ENCODE assay signal across 1 cellular context in genomic region chr7:104010052-104010909, GRCh38.
TF ChIP-seq lines count a peak whose summit lies in the region.

No MANE protein-coding gene starts in this region.

TF ChIP-seq in HepG2, 621 proteins besides CTCF, POLR2A, EP300 and RAD21 (continues in another document):
- TF ChIP-seq ATF4 (CRISPR knock-in tag; IDR thresholded peaks at IDR 0.05) (peak in 1 of 2 experiments; percentile 88; a peak in 2 of 4 replicates), ZNF570 (CRISPR knock-in tag; IDR thresholded peaks at IDR 0.05; ENCODE audit: borderline replicate concordance) (no peak), ZMYM3 (CRISPR knock-in tag; IDR thresholded peaks at IDR 0.05) (peak; percentile 32; the same call in 1 of the 2 replicates), ZSCAN9 (CRISPR knock-in tag; IDR thresholded peaks at IDR 0.05; ENCODE audit: borderline replicate concordance) (peak; percentile 15; the same call in 1 of the 2 replicates), HNF1B (CRISPR knock-in tag; IDR thresholded peaks at IDR 0.05) (peak; percentile 87), ZNF44 (CRISPR knock-in tag; IDR thresholded peaks at IDR 0.05) (0 out of 2 replicates have a peak, but pooled peaks have one; percentile 22), ZNF713 (CRISPR knock-in tag; IDR thresholded peaks at IDR 0.05) (no peak), ZNF263 (CRISPR knock-in tag; IDR thresholded peaks at IDR 0.05) (peak; percentile 68; the same call in 1 of the 2 replicates), ZSCAN30 (CRISPR knock-in tag; IDR thresholded peaks at IDR 0.05) (0 out of 2 replicates have a peak, but pooled peaks have one; percentile 70), ZNF331 (CRISPR knock-in tag; IDR thresholded peaks at IDR 0.05) (0 out of 2 replicates have a peak, but pooled peaks have one; percentile 34), JUNB (CRISPR knock-in tag; IDR thresholded peaks at IDR 0.05; ENCODE audit: borderline replicate concordance) (peak; percentile 47; the same call in 1 of the 2 replicates), CBFB (CRISPR knock-in tag; IDR thresholded peaks at IDR 0.05) (no peak), NCOA2 (CRISPR knock-in tag; IDR thresholded peaks at IDR 0.05) (peak; percentile 35; the same call in 1 of the 2 replicates), NR2F6 (IDR thresholded peaks at IDR 0.05) (peak; percentile 75; the same call in 1 of the 2 replicates), NR2F6 (CRISPR knock-in tag; IDR thresholded peaks at IDR 0.05) (0 out of 2 replicates have a peak, but pooled peaks have one; percentile 38), CEBPG (CRISPR knock-in tag; IDR thresholded peaks at IDR 0.05) (peak; percentile 70), NFIB (CRISPR knock-in tag; IDR thresholded peaks at IDR 0.05; ENCODE audit: borderline replicate concordance) (no peak), GFI1 (CRISPR knock-in tag; IDR thresholded peaks at IDR 0.05; ENCODE audit: borderline replicate concordance) (peak; percentile 30; the same call in 1 of the 2 replicates), FOXA3 (CRISPR knock-in tag; IDR thresholded peaks at IDR 0.05) (peak; percentile 46), ZNF235 (CRISPR knock-in tag; IDR thresholded peaks at IDR 0.05; ENCODE audit: borderline replicate concordance) (no peak), ARID5B (CRISPR knock-in tag; IDR thresholded peaks at IDR 0.05) (peak; percentile 66), POLR2G (IDR thresholded peaks at IDR 0.05; ENCODE audit: low read depth, low read length) (peak; percentile 60), RARA (CRISPR knock-in tag; IDR thresholded peaks at IDR 0.05) (peak; percentile 79; the same call in 1 of the 2 replicates), MED1 (CRISPR knock-in tag; IDR thresholded peaks at IDR 0.05) (peak; percentile 23; the same call in 1 of the 2 replicates), ZSCAN25 (CRISPR knock-in tag; IDR thresholded peaks at IDR 0.05) (no peak), ZNF136 (CRISPR knock-in tag; IDR thresholded peaks at IDR 0.05; ENCODE audit: low read depth) (no peak), ERF (CRISPR knock-in tag; IDR thresholded peaks at IDR 0.05) (peak; percentile 27; the same call in 1 of the 2 replicates), ZBTB7A (CRISPR knock-in tag; IDR thresholded peaks at IDR 0.05) (no peak), ZFAT (CRISPR knock-in tag; conservative IDR thresholded peaks at IDR 0.05) (no peak), TCF7 (IDR thresholded peaks at IDR 0.05; ENCODE audit: low read depth) (peak; percentile 54), HMG20A (CRISPR knock-in tag; IDR thresholded peaks at IDR 0.05; ENCODE audit: borderline replicate concordance) (peak; percentile 55; the same call in 1 of the 2 replicates), FOXA1 (IDR thresholded peaks at IDR 0.05) (no peak), FOXA1 (CRISPR knock-in tag; IDR thresholded peaks at IDR 0.05) (peak; percentile 65; the same call in 1 of the 2 replicates), NCOA1 (CRISPR knock-in tag; IDR thresholded peaks at IDR 0.05) (no peak), ZNF264 (CRISPR knock-in tag; IDR thresholded peaks at IDR 0.05) (no peak), DPF2 (CRISPR knock-in tag; IDR thresholded peaks at IDR 0.05; ENCODE audit: borderline replicate concordance, low read depth) (0 out of 2 replicates have a peak, but pooled peaks have one; percentile 30), KAT8 (CRISPR knock-in tag; IDR thresholded peaks at IDR 0.05) (peak; percentile 51; the same call in 1 of the 2 replicates), ZNF326 (CRISPR knock-in tag; IDR thresholded peaks at IDR 0.05; ENCODE audit: borderline replicate concordance) (no peak), PHF21A (CRISPR knock-in tag; IDR thresholded peaks at IDR 0.05) (0 out of 2 replicates have a peak, but pooled peaks have one; percentile 36), ATF3 (CRISPR knock-in tag; IDR thresholded peaks at IDR 0.05) (peak; percentile 58), ZNF562 (CRISPR knock-in tag; IDR thresholded peaks at IDR 0.05; ENCODE audit: borderline replicate concordance) (no peak), PAXIP1 (CRISPR knock-in tag; conservative IDR thresholded peaks at IDR 0.05) (peak; percentile 67), NR2C2 (CRISPR knock-in tag; IDR thresholded peaks at IDR 0.05; ENCODE audit: borderline replicate concordance) (peak; percentile 68; the same call in 1 of the 2 replicates)
- TF ChIP-seq, protein P1, sequence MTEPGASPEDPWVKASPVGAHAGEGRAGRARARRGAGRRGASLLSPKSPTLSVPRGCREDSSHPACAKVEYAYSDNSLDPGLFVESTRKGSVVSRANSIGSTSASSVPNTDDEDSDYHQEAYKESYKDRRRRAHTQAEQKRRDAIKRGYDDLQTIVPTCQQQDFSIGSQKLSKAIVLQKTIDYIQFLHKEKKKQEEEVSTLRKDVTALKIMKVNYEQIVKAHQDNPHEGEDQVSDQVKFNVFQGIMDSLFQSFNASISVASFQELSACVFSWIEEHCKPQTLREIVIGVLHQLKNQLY (CRISPR knock-in tag; IDR thresholded peaks at IDR 0.05) = no peak; the same call in 1 of the 2 replicates
- TF ChIP-seq, protein P2, sequence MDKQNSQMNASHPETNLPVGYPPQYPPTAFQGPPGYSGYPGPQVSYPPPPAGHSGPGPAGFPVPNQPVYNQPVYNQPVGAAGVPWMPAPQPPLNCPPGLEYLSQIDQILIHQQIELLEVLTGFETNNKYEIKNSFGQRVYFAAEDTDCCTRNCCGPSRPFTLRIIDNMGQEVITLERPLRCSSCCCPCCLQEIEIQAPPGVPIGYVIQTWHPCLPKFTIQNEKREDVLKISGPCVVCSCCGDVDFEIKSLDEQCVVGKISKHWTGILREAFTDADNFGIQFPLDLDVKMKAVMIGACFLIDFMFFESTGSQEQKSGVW (CRISPR knock-in tag; IDR thresholded peaks at IDR 0.05; ENCODE audit: borderline replicate concordance) = no peak
- TF ChIP-seq, protein P3, sequence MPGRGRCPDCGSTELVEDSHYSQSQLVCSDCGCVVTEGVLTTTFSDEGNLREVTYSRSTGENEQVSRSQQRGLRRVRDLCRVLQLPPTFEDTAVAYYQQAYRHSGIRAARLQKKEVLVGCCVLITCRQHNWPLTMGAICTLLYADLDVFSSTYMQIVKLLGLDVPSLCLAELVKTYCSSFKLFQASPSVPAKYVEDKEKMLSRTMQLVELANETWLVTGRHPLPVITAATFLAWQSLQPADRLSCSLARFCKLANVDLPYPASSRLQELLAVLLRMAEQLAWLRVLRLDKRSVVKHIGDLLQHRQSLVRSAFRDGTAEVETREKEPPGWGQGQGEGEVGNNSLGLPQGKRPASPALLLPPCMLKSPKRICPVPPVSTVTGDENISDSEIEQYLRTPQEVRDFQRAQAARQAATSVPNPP (CRISPR knock-in tag; IDR thresholded peaks at IDR 0.05) = no peak
- TF ChIP-seq, protein P4, sequence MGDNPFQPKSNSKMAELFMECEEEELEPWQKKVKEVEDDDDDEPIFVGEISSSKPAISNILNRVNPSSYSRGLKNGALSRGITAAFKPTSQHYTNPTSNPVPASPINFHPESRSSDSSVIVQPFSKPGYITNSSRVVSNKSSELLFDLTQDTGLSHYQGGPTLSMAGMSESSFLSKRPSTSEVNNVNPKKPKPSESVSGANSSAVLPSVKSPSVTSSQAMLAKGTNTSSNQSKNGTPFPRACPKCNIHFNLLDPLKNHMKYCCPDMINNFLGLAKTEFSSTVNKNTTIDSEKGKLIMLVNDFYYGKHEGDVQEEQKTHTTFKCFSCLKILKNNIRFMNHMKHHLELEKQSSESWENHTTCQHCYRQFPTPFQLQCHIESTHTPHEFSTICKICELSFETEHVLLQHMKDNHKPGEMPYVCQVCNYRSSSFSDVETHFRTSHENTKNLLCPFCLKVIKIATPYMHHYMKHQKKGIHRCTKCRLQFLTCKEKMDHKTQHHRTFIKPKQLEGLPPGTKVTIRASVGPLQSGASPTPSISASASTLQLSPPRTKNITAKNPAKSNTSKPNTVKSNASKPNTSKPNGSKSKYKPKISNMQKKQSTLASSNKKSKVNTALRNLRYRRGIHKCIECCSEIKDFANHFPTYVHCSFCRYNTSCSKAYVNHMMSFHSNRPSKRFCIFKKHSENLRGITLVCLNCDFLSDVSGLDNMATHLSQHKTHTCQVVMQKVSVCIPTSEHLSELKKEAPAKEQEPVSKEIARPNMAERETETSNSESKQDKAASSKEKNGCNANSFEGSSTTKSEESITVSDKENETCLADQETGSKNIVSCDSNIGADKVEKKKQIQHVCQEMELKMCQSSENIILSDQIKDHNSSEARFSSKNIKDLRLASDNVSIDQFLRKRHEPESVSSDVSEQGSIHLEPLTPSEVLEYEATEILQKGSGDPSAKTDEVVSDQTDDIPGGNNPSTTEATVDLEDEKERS (CRISPR knock-in tag; IDR thresholded peaks at IDR 0.05) = 0 out of 2 replicates have a peak, but pooled peaks have one; percentile 51
- TF ChIP-seq, protein P5, sequence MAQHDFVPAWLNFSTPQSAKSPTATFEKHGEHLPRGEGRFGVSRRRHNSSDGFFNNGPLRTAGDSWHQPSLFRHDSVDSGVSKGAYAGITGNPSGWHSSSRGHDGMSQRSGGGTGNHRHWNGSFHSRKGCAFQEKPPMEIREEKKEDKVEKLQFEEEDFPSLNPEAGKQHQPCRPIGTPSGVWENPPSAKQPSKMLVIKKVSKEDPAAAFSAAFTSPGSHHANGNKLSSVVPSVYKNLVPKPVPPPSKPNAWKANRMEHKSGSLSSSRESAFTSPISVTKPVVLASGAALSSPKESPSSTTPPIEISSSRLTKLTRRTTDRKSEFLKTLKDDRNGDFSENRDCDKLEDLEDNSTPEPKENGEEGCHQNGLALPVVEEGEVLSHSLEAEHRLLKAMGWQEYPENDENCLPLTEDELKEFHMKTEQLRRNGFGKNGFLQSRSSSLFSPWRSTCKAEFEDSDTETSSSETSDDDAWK (CRISPR knock-in tag; IDR thresholded peaks at IDR 0.05) = no peak
